15 cellular contexts compared by ENCODE assay signal in genomic region chr10:43026039-43026973, GRCh38. TPM values are rescaled to one million over a fixed set of nuclear protein-coding genes. Genes with fewer than 3 reads are reported as not detected.
A peak's percentile ranks its signal among the peaks of the same experiment; 100 is the strongest.
DNase-seq lines count a peak whose midpoint lies in the region; ATAC-seq, FAIRE-seq and TF ChIP-seq lines count a peak whose summit lies in the region.
"Had no signal": no experiment of that assay in that cellular context is flagged by ENCODE, and none has a peak within 500 bp of the region (broad histone marks: within the 10 kb centered on the region; RNA-seq: fewer than 3 reads in every experiment).

No MANE protein-coding gene starts in this region.

- DNase-seq in Right ventricle myocardium superior, result no peak
- DNase-seq in left cardiac atrium, result no peak
- no peak for DNase-seq in body of pancreas
- DNase-seq in kidney glomerular epithelial cell (lab: John Stamatoyannopoulos, UW), result peak; percentile 29
- DNase-seq in urothelium cell line (ENCODE audit: low spot score), result peak; percentile 79
- no peak for DNase-seq in psoas muscle
- no peak for DNase-seq in stimulated activated CD4-positive, alpha-beta T cell treated with anti-CD3 and anti-CD28 coated beads, Interleukin-1b, Interleukin-23, amount 100 ng/mL, for 48 hours
- DNase-seq: activated CD4-positive, alpha-beta T cell treated with anti-CD3 and anti-CD28 coated beads for 36 hours; activated naive CD4-positive, alpha-beta T cell treated with anti-CD3 and anti-CD28 coated beads, Interleukin-2, amount 10 ng/mL, durations not matched to agents 7 days and 5 days; foreskin fibroblast; GM23248; lower lobe of right lung had no signal

- no peak overlapping the region for H3K4me3 ChIP-seq in body of pancreas
- no peak overlapping the region for H3K4me3 ChIP-seq in psoas muscle
- H3K4me3 ChIP-seq: GM23248, lower lobe of right lung, SJSA1 had no signal

- intact Hi-C loops in Right ventricle myocardium superior (cut with DNase I) (no loop called here), left cardiac atrium (cut with DNase I) (no loop called here), body of pancreas (cut with DNase I) (no loop called here), psoas muscle (cut with DNase I) (no loop called here)

- H3K27ac ChIP-seq in body of pancreas (no peak overlapping the region), psoas muscle (no peak overlapping the region)
- H3K27ac ChIP-seq: GM23248, KMS-11, lower lobe of right lung, SJSA1 had no signal

- WGBS in body of pancreas, 2 donors, result 25 to 27% methylated on average over 25 to 41 of the region's 41 CpGs
- 49 to 58% (median 57%) methylated on average over 40 to 41 of the region's 41 CpGs for WGBS in psoas muscle, 3 donors

- H3K4me1 ChIP-seq in body of pancreas, result peaks cover 11% of the 10 kb centered on the region
- no peaks in the 10 kb centered on the region for H3K4me1 ChIP-seq in psoas muscle
- H3K4me1 ChIP-seq: lower lobe of right lung, SJSA1 had no signal

- H3K36me3 ChIP-seq in body of pancreas (replicated peaks in 1 of 2; ENCODE audit: insufficient read depth in 1 of 2, low read depth in 2 of 2) (no peaks in the 10 kb centered on the region), psoas muscle (ENCODE audit: insufficient read depth in 1 of 2, low read depth in 1 of 2) (no peaks in the 10 kb centered on the region)
- H3K36me3 ChIP-seq: lower lobe of right lung, SJSA1 had no signal

- peak; percentile 21 for ATAC-seq in Right ventricle myocardium superior (ENCODE audit: poor library complexity)
- ATAC-seq in left cardiac atrium, result no peak
- peak; percentile 47 for ATAC-seq in body of pancreas
- no peak for ATAC-seq in psoas muscle
- ATAC-seq in HG02970 (IDR thresholded peaks at IDR 0.05; ENCODE audit: low FRiP score, unreplicated experiment), result no peak
- ATAC-seq: activated CD4-positive, alpha-beta T cell treated with anti-CD3 and anti-CD28 coated beads for 36 hours had no signal

- TF ChIP-seq CTCF in body of pancreas (IDR thresholded peaks at IDR 0.05), result no peak
- no peak for TF ChIP-seq CTCF in psoas muscle (IDR thresholded peaks at IDR 0.05)

- no peaks in the 10 kb centered on the region for H3K27me3 ChIP-seq in body of pancreas
- peaks cover 0 to 3% (median 0%) of the 10 kb centered on the region in 3 donors for H3K27me3 ChIP-seq in psoas muscle (ENCODE audit: insufficient read depth in 3 of 3, low read length in 2 of 3)

- FAIRE-seq in urothelium cell line (lab: Jason Lieb, UNC), result peak; percentile 86

- TF ChIP-seq POLR2A in body of pancreas (IDR thresholded peaks at IDR 0.05), result no peak

- no peaks in the 10 kb centered on the region for H3K9me3 ChIP-seq in body of pancreas
- H3K9me3 ChIP-seq in psoas muscle, result no peaks in the 10 kb centered on the region
- H3K9me3 ChIP-seq: lower lobe of right lung, SJSA1 had no signal

RNA-seq across cellular contexts. Expression of gene RET, which starts 50.6 kb away (rescaled TPM):
- total RNA-seq in Right ventricle myocardium superior (6.6 TPM), left cardiac atrium (1 to 10 TPM in 1 of 2 donors, under 1 TPM in 1; 0.84 to 6.1 TPM), body of pancreas (1 to 10 TPM in 1 of 2 donors, under 1 TPM in 1; 0.78 to 1.6 TPM), psoas muscle (1 to 10 TPM in 1 of 4 donors, under 1 TPM in 3; 0.49 to 2.6 (median 0.61) TPM)
- under 1 TPM; 0.35 to 0.75 (median 0.51) TPM for polyA plus RNA-seq in psoas muscle
- total RNA-seq: GM23248, SJSA1 had no signal
- polyA plus RNA-seq: GM23248 had no signal

Comparison
In these comparisons a context has a peak if more than half of its experiments do, and no peak if none do; other contexts are left out.
1. ATAC-seq: peak in Right ventricle myocardium superior (single experiment) and body of pancreas (single experiment); none in left cardiac atrium (0 of 2), psoas muscle (0 of 4) and HG02970 (single experiment).
2. DNase-seq: peak in kidney glomerular epithelial cell (single experiment) and urothelium cell line (single experiment); none in Right ventricle myocardium superior (single experiment), left cardiac atrium (single experiment), body of pancreas (0 of 4), psoas muscle (0 of 2) and stimulated activated CD4-positive, alpha-beta T cell treated with anti-CD3 and anti-CD28 coated beads, Interleukin-1b, Interleukin-23, amount 100 ng/mL, for 48 hours (single experiment).